Comparison of ENCODE assay signal across 8 cellular contexts in genomic region chr18:49560277-49561126, GRCh38. TPM values are rescaled to one million over a fixed set of nuclear protein-coding genes. Genes with fewer than 3 reads are reported as not detected.
DNase-seq lines count a peak whose midpoint lies in the region; ATAC-seq and TF ChIP-seq lines count a peak whose summit lies in the region.

No MANE protein-coding gene starts in this region.

- H3K27ac ChIP-seq in 22Rv1, result peak overlapping the region; percentile 74
- H3K27ac ChIP-seq in iPS DF 6.9 (ENCODE audit: low read length), result no peak overlapping the region
- peak overlapping the region in 1 of 21 experiments; percentile 46 for H3K27ac ChIP-seq in skin epidermis

- no peak overlapping the region for H3K27ac Mint-ChIP-seq in activated CD8-positive, alpha-beta T cell treated with anti-CD3 and anti-CD28 coated beads for 36 hours

- no peaks in the 10 kb centered on the region for H3K36me3 ChIP-seq in iPS DF 6.9 (ENCODE audit: control insufficient read depth, insufficient read depth, low read length)

- peaks cover 1% of the 10 kb centered on the region; the same call in 1 of the 2 replicates for H3K4me1 ChIP-seq in iPS DF 6.9 (ENCODE audit: control insufficient read depth, insufficient read depth, low read length)

- no peak for ATAC-seq in activated CD8-positive, alpha-beta T cell treated with anti-CD3 and anti-CD28 coated beads for 36 hours

- peaks cover 28% of the 10 kb centered on the region for H3K4me1 Mint-ChIP-seq in activated CD8-positive, alpha-beta T cell treated with anti-CD3 and anti-CD28 coated beads for 36 hours (ENCODE audit: low read depth)

- no peaks in the 10 kb centered on the region for H3K9me3 ChIP-seq in iPS DF 6.9 (ENCODE audit: control insufficient read depth, insufficient read depth, low read length)

- TF ChIP-seq CTCF in 22Rv1 (IDR thresholded peaks at IDR 0.05), result no peak
- TF ChIP-seq CTCF in activated CD8-positive, alpha-beta T cell treated with anti-CD3 and anti-CD28 coated beads for 36 hours (IDR thresholded peaks at IDR 0.05), result no peak

- WGBS in iPS DF 6.9 (ENCODE audit: insufficient coverage, insufficient read length), result no CpG with 5 or more reads among the region's 40 CpGs

- no peaks in the 10 kb centered on the region for H3K36me3 Mint-ChIP-seq in activated CD8-positive, alpha-beta T cell treated with anti-CD3 and anti-CD28 coated beads for 36 hours (ENCODE audit: low read depth)

- H3K4me3 ChIP-seq in iPS DF 6.9 (ENCODE audit: low read length) (peak overlapping the region; percentile 45), skin epidermis (peak overlapping the region; percentile 20 to 42 (median 24))

- peaks cover 56% of the 10 kb centered on the region for H3K27me3 Mint-ChIP-seq in activated CD8-positive, alpha-beta T cell treated with anti-CD3 and anti-CD28 coated beads for 36 hours

- POLR2A ChIA-PET in HEK293T (lab: Yijun Ruan, JAX), result interaction anchor here (0.9 kb wide), 1 partner anchor 166 kb away, joined by 3 read pairs; no protein-coding TSS in a partner anchor
- POLR2A ChIA-PET in activated CD8-positive, alpha-beta T cell treated with anti-CD3 and anti-CD28 coated beads for 36 hours (lab: Charles Lee), result no interaction called here

- CTCF ChIA-PET in HEK293T (lab: Yijun Ruan, JAX), result interaction anchor here (0.6 to 1.3 kb wide), 5 partner anchors 50 to 302 kb away, joined by 3 to 5 read pairs (median 4); no protein-coding TSS in a partner anchor
- CTCF ChIA-PET in activated CD8-positive, alpha-beta T cell treated with anti-CD3 and anti-CD28 coated beads for 36 hours (lab: Charles Lee), result interaction anchor here (1.0 to 3.7 kb wide), 8 partner anchors 9 to 314 kb away, joined by 3 to 27 read pairs (median 5); no protein-coding TSS in a partner anchor

- H3K9me3 Mint-ChIP-seq in activated CD8-positive, alpha-beta T cell treated with anti-CD3 and anti-CD28 coated beads for 36 hours, result no peaks in the 10 kb centered on the region

- H3K4me3 Mint-ChIP-seq in activated CD8-positive, alpha-beta T cell treated with anti-CD3 and anti-CD28 coated beads for 36 hours, result peak overlapping the region; percentile 61

- H3K27me3 ChIP-seq in iPS DF 6.9 (ENCODE audit: control insufficient read depth, insufficient read depth, low read length), result peaks cover 6% of the 10 kb centered on the region; the same call in 1 of the 2 replicates

- DNase-seq in HEK293T (ENCODE audit: extremely low spot score) (peak; percentile 13), iPS DF 6.9 (ENCODE audit: low read depth, low spot score) (no peak), NAMALWA (ENCODE audit: low spot score) (no peak), GDM1 (lab: John Stamatoyannopoulos, UW) (no peak), epidermal melanocyte (ENCODE audit: insufficient read length, low spot score) (no peak)
- DNase-seq in activated CD8-positive, alpha-beta T cell treated with anti-CD3 and anti-CD28 coated beads for 36 hours, result peak; percentile 8

- intact Hi-C loops in activated CD8-positive, alpha-beta T cell treated with anti-CD3 and anti-CD28 coated beads for 36 hours (cut with micrococcal nuclease), result no loop called here

TF ChIP-seq in HEK293T, 16 proteins besides CTCF, POLR2A, EP300 and RAD21:
- TF ChIP-seq L3MBTL2 (conservative IDR thresholded peaks at IDR 0.05) (no peak), SP1 (IDR thresholded peaks at IDR 0.05) (no peak), HDGF (IDR thresholded peaks at IDR 0.05; ENCODE audit: borderline replicate concordance) (no peak), FOXK2 (IDR thresholded peaks at IDR 0.05) (no peak), ZNF384 (IDR thresholded peaks at IDR 0.05) (no peak), SUZ12 (IDR thresholded peaks at IDR 0.05) (no peak), FOXM1 (IDR thresholded peaks at IDR 0.05; ENCODE audit: borderline replicate concordance) (no peak), CTBP1 (IDR thresholded peaks at IDR 0.05; ENCODE audit: borderline replicate concordance) (no peak), TARDBP (IDR thresholded peaks at IDR 0.05) (no peak), ELF4 (IDR thresholded peaks at IDR 0.05) (no peak), LEF1 (IDR thresholded peaks at IDR 0.05; ENCODE audit: borderline replicate concordance) (no peak), ARNT (IDR thresholded peaks at IDR 0.05) (no peak), NFRKB (IDR thresholded peaks at IDR 0.05) (no peak), BHLHE40 (IDR thresholded peaks at IDR 0.05; ENCODE audit: borderline replicate concordance) (no peak), FOXA1 (IDR thresholded peaks at IDR 0.05) (no peak), PKNOX1 (IDR thresholded peaks at IDR 0.05) (no peak)

RNA-seq across cellular contexts. Expression of gene LIPG, which starts 1.4 kb away (rescaled TPM):
- total RNA-seq in activated CD8-positive, alpha-beta T cell treated with anti-CD3 and anti-CD28 coated beads for 36 hours, result under 1 TPM; 0.18 to 0.27 TPM

Comparison
In these comparisons a context has a peak if more than half of its experiments do, and no peak if none do; other contexts are left out.
1. DNase-seq: peak in HEK293T (single experiment) and activated CD8-positive, alpha-beta T cell treated with anti-CD3 and anti-CD28 coated beads for 36 hours (single experiment); none in iPS DF 6.9 (single experiment), NAMALWA (single experiment), GDM1 (single experiment) and epidermal melanocyte (single experiment).